1 cellular context compared by ENCODE assay signal in genomic region chr7:131359136-131359776, GRCh38.
TF ChIP-seq lines count a peak whose summit lies in the region.

No MANE protein-coding gene starts in this region.

TF ChIP-seq in WTC11, 78 proteins besides CTCF, POLR2A, EP300 and RAD21 (continued from another document):
- TF ChIP-seq ARID4B (CRISPR knock-in tag; IDR thresholded peaks at IDR 0.05; ENCODE audit: borderline replicate concordance) (no peak), ZNF425 (CRISPR knock-in tag; conservative IDR thresholded peaks at IDR 0.05) (no peak), ETV6 (CRISPR knock-in tag; IDR thresholded peaks at IDR 0.05) (no peak), ESRRA (CRISPR knock-in tag; IDR thresholded peaks at IDR 0.05; ENCODE audit: borderline replicate concordance) (no peak), FOXP1 (CRISPR knock-in tag; IDR thresholded peaks at IDR 0.05; ENCODE audit: borderline replicate concordance) (no peak), ZNF671 (CRISPR knock-in tag; IDR thresholded peaks at IDR 0.05) (no peak), SMAD3 (CRISPR knock-in tag; IDR thresholded peaks at IDR 0.05; ENCODE audit: borderline replicate concordance) (no peak), USF1 (CRISPR knock-in tag; IDR thresholded peaks at IDR 0.05) (no peak), AR (CRISPR knock-in tag; IDR thresholded peaks at IDR 0.05) (no peak), SMAD4 (CRISPR knock-in tag; IDR thresholded peaks at IDR 0.05) (no peak), RELA (CRISPR knock-in tag; IDR thresholded peaks at IDR 0.05; ENCODE audit: borderline replicate concordance) (no peak), ZNF232 (CRISPR knock-in tag; IDR thresholded peaks at IDR 0.05) (no peak), GTF2I (CRISPR knock-in tag; conservative IDR thresholded peaks at IDR 0.05) (no peak), TCF7 (CRISPR knock-in tag; IDR thresholded peaks at IDR 0.05; ENCODE audit: low read depth) (no peak), ZBTB43 (CRISPR knock-in tag; IDR thresholded peaks at IDR 0.05) (no peak), FOXJ3 (CRISPR knock-in tag; IDR thresholded peaks at IDR 0.05; ENCODE audit: borderline replicate concordance) (no peak)
